In genomic region chr4:10461091-10461849, GRCh38 we compare ENCODE assay signal across 1 cellular context.
TF ChIP-seq lines count a peak whose summit lies in the region.

No MANE protein-coding gene starts in this region.

TF ChIP-seq in H1, 55 proteins besides CTCF, POLR2A, EP300 and RAD21 (continued from another document):
- TF ChIP-seq ATF3 (IDR thresholded peaks at IDR 0.05; ENCODE audit: insufficient read depth, low read depth, low read length) (no peak), BRCA1 (IDR thresholded peaks at IDR 0.05; ENCODE audit: low read depth, low read length) (no peak), HDAC6 (IDR thresholded peaks at IDR 0.05; ENCODE audit: low read depth, low read length) (no peak), SP1 (IDR thresholded peaks at IDR 0.05; ENCODE audit: low read depth, low read length) (no peak), CHD1 (IDR thresholded peaks at IDR 0.05; ENCODE audit: low read depth, low read length) (no peak), BACH1 (IDR thresholded peaks at IDR 0.05; ENCODE audit: low read length) (no peak), TEAD4 (IDR thresholded peaks at IDR 0.05; ENCODE audit: low read depth, low read length) (peak; percentile 36; the same call in 1 of the 2 replicates), CBX5 (IDR thresholded peaks at IDR 0.05; ENCODE audit: low read depth, low read length) (no peak), NRF1 (IDR thresholded peaks at IDR 0.05; ENCODE audit: low read depth, low read length) (peak; percentile 74), CBX8 (IDR thresholded peaks at IDR 0.05; ENCODE audit: borderline replicate concordance, low read depth, low read length) (no peak), CEBPB (IDR thresholded peaks at IDR 0.05; ENCODE audit: low read depth, low read length) (no peak), HDAC2 (IDR thresholded peaks at IDR 0.05; ENCODE audit: borderline replicate concordance in 1 of 2, low read depth in 2 of 2, low read length in 2 of 2) (peak in 1 of 2 experiments; percentile 51; a peak in 1 of 4 replicates), TBP (IDR thresholded peaks at IDR 0.05; ENCODE audit: low read depth, low read length) (no peak), SRF (IDR thresholded peaks at IDR 0.05; ENCODE audit: low read depth, low read length) (no peak), KDM4A (IDR thresholded peaks at IDR 0.05; ENCODE audit: low read depth, low read length, severe bottlenecking) (peak; percentile 90), CREB1 (IDR thresholded peaks at IDR 0.05) (peak; percentile 10; the same call in 1 of the 2 replicates), POLR2AphosphoS5 (IDR thresholded peaks at IDR 0.05; ENCODE audit: low read depth, low read length) (no peak), BCL11A (IDR thresholded peaks at IDR 0.05; ENCODE audit: low read depth in 2 of 2, low read length in 2 of 2) (no peak), RXRA (IDR thresholded peaks at IDR 0.05; ENCODE audit: insufficient read depth, low read depth, low read length) (no peak), TCF12 (IDR thresholded peaks at IDR 0.05; ENCODE audit: low read depth, low read length) (no peak), SIX5 (IDR thresholded peaks at IDR 0.05; ENCODE audit: low read depth, low read length) (no peak), TAF1 (IDR thresholded peaks at IDR 0.05; ENCODE audit: low read depth, low read length) (0 out of 2 replicates have a peak, but pooled peaks have one; percentile 49), PHF8 (conservative IDR thresholded peaks at IDR 0.05; ENCODE audit: low read depth, low read length) (no peak), EZH2 (IDR thresholded peaks at IDR 0.05; ENCODE audit: low read depth, low read length, severe bottlenecking) (no peak), YY1 (IDR thresholded peaks at IDR 0.05; ENCODE audit: low read depth, low read length) (peak; percentile 68; the same call in 1 of the 2 replicates), SIRT6 (IDR thresholded peaks at IDR 0.05; ENCODE audit: low read length) (no peak), JUND (IDR thresholded peaks at IDR 0.05; ENCODE audit: low read length) (no peak), TAF7 (optimal IDR thresholded peaks at IDR 0.05; ENCODE audit: borderline replicate concordance, low read depth, low read length) (peak; percentile 35), SP2 (IDR thresholded peaks at IDR 0.05; ENCODE audit: low read length) (no peak), CHD2 (IDR thresholded peaks at IDR 0.05; ENCODE audit: low read length) (no peak), RBBP5 (IDR thresholded peaks at IDR 0.05; ENCODE audit: borderline replicate concordance, low read depth, low read length) (no peak; the same call in 1 of the 2 replicates), GABPA (IDR thresholded peaks at IDR 0.05; ENCODE audit: borderline replicate concordance, insufficient read depth, low read length) (peak; percentile 16; the same call in 1 of the 2 replicates), SAP30 (IDR thresholded peaks at IDR 0.05; ENCODE audit: insufficient read depth, insufficient replicate concordance, low read length) (no peak), NANOG (IDR thresholded peaks at IDR 0.05; ENCODE audit: insufficient read depth, low read depth, low read length, poor library complexity, severe bottlenecking) (no peak), RNF2 (IDR thresholded peaks at IDR 0.05; ENCODE audit: borderline replicate concordance, low read depth, low read length, missing control alignments, poor library complexity, severe bottlenecking) (no peak), CTBP2 (IDR thresholded peaks at IDR 0.05; ENCODE audit: borderline replicate concordance, insufficient read depth, insufficient read length, low read length) (no peak), GTF2F1 (IDR thresholded peaks at IDR 0.05; ENCODE audit: borderline replicate concordance, low read depth, low read length) (no peak), ZNF274 (IDR thresholded peaks at IDR 0.05; ENCODE audit: borderline replicate concordance, extremely low read depth, low read length) (no peak), KDM5A (IDR thresholded peaks at IDR 0.05; ENCODE audit: low read length) (no peak), RFX5 (IDR thresholded peaks at IDR 0.05; ENCODE audit: borderline replicate concordance, low read depth, low read length) (no peak), FOSL1 (IDR thresholded peaks at IDR 0.05; ENCODE audit: insufficient read depth, low read depth, low read length) (no peak), POU5F1 (IDR thresholded peaks at IDR 0.05; ENCODE audit: low read depth, low read length) (no peak), EGR1 (IDR thresholded peaks at IDR 0.05; ENCODE audit: borderline replicate concordance, low read depth, low read length) (no peak), MAFK (IDR thresholded peaks at IDR 0.05; ENCODE audit: low read depth, low read length) (no peak), KDM1A (IDR thresholded peaks at IDR 0.05; ENCODE audit: borderline replicate concordance, low read length) (peak; percentile 91; the same call in 1 of the 2 replicates), SUZ12 (IDR thresholded peaks at IDR 0.05; ENCODE audit: low read length) (no peak), JUN (IDR thresholded peaks at IDR 0.05; ENCODE audit: low read depth, low read length) (no peak), SIN3A (conservative IDR thresholded peaks at IDR 0.05 in 1 of 2, IDR thresholded peaks at IDR 0.05 in 1 of 2; ENCODE audit: low read depth in 1 of 2, low read length in 2 of 2) (0 out of 4 replicates have a peak, but pooled peaks of 1 of the 2 experiments have one; percentile 20), SP4 (IDR thresholded peaks at IDR 0.05; ENCODE audit: low read length) (no peak), ATF2 (IDR thresholded peaks at IDR 0.05; ENCODE audit: low read length) (no peak)
- TF ChIP-seq, protein P1, sequence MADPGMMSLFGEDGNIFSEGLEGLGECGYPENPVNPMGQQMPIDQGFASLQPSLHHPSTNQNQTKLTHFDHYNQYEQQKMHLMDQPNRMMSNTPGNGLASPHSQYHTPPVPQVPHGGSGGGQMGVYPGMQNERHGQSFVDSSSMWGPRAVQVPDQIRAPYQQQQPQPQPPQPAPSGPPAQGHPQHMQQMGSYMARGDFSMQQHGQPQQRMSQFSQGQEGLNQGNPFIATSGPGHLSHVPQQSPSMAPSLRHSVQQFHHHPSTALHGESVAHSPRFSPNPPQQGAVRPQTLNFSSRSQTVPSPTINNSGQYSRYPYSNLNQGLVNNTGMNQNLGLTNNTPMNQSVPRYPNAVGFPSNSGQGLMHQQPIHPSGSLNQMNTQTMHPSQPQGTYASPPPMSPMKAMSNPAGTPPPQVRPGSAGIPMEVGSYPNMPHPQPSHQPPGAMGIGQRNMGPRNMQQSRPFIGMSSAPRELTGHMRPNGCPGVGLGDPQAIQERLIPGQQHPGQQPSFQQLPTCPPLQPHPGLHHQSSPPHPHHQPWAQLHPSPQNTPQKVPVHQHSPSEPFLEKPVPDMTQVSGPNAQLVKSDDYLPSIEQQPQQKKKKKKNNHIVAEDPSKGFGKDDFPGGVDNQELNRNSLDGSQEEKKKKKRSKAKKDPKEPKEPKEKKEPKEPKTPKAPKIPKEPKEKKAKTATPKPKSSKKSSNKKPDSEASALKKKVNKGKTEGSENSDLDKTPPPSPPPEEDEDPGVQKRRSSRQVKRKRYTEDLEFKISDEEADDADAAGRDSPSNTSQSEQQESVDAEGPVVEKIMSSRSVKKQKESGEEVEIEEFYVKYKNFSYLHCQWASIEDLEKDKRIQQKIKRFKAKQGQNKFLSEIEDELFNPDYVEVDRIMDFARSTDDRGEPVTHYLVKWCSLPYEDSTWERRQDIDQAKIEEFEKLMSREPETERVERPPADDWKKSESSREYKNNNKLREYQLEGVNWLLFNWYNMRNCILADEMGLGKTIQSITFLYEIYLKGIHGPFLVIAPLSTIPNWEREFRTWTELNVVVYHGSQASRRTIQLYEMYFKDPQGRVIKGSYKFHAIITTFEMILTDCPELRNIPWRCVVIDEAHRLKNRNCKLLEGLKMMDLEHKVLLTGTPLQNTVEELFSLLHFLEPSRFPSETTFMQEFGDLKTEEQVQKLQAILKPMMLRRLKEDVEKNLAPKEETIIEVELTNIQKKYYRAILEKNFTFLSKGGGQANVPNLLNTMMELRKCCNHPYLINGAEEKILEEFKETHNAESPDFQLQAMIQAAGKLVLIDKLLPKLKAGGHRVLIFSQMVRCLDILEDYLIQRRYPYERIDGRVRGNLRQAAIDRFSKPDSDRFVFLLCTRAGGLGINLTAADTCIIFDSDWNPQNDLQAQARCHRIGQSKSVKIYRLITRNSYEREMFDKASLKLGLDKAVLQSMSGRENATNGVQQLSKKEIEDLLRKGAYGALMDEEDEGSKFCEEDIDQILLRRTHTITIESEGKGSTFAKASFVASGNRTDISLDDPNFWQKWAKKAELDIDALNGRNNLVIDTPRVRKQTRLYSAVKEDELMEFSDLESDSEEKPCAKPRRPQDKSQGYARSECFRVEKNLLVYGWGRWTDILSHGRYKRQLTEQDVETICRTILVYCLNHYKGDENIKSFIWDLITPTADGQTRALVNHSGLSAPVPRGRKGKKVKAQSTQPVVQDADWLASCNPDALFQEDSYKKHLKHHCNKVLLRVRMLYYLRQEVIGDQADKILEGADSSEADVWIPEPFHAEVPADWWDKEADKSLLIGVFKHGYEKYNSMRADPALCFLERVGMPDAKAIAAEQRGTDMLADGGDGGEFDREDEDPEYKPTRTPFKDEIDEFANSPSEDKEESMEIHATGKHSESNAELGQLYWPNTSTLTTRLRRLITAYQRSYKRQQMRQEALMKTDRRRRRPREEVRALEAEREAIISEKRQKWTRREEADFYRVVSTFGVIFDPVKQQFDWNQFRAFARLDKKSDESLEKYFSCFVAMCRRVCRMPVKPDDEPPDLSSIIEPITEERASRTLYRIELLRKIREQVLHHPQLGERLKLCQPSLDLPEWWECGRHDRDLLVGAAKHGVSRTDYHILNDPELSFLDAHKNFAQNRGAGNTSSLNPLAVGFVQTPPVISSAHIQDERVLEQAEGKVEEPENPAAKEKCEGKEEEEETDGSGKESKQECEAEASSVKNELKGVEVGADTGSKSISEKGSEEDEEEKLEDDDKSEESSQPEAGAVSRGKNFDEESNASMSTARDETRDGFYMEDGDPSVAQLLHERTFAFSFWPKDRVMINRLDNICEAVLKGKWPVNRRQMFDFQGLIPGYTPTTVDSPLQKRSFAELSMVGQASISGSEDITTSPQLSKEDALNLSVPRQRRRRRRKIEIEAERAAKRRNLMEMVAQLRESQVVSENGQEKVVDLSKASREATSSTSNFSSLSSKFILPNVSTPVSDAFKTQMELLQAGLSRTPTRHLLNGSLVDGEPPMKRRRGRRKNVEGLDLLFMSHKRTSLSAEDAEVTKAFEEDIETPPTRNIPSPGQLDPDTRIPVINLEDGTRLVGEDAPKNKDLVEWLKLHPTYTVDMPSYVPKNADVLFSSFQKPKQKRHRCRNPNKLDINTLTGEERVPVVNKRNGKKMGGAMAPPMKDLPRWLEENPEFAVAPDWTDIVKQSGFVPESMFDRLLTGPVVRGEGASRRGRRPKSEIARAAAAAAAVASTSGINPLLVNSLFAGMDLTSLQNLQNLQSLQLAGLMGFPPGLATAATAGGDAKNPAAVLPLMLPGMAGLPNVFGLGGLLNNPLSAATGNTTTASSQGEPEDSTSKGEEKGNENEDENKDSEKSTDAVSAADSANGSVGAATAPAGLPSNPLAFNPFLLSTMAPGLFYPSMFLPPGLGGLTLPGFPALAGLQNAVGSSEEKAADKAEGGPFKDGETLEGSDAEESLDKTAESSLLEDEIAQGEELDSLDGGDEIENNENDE (IDR thresholded peaks at IDR 0.05; ENCODE audit: insufficient replicate concordance, low read length): no peak
- TF ChIP-seq, protein P2, sequence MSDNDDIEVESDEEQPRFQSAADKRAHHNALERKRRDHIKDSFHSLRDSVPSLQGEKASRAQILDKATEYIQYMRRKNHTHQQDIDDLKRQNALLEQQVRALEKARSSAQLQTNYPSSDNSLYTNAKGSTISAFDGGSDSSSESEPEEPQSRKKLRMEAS (IDR thresholded peaks at IDR 0.05): peak; percentile 83
